ENCODE assay signal across 8 cellular contexts in the genomic region with DNA sequence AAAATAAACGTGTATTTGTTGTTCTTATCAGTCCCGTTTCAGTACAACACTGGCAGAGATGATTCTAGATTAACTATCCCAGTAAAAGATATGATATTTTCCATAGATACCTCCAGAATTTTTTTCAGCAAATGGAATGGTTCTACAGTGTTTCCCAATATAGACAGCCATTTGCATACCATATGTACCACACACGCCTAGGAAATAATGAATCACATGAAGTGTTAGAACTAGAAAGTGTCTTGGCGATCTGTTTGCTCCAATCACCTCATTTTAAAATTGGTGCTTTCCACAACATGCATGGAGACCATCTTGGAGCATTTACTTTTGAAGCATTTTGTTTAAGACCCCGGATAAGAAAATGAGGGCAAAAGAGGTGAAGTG. TPM values are rescaled to one million over a fixed set of nuclear protein-coding genes. Genes with fewer than 3 reads are reported as not detected.
DNase-seq lines count a peak whose midpoint lies in the region; ATAC-seq and TF ChIP-seq lines count a peak whose summit lies in the region.

No MANE protein-coding gene starts in this region.

- POLR2A ChIA-PET in OCI-LY7 (lab: Charles Lee) = no interaction called here

- H3K9me3 Mint-ChIP-seq in progenitor cell of endocrine pancreas (ENCODE audit: low read depth) = no peaks in the 10 kb centered on the region

- ATAC-seq in GM18867 (IDR thresholded peaks at IDR 0.05; ENCODE audit: unreplicated experiment) (no peak), GM18502 (IDR thresholded peaks at IDR 0.05; ENCODE audit: poor library complexity, unreplicated experiment) (no peak)

- no peaks in the 10 kb centered on the region for H3K36me3 Mint-ChIP-seq in progenitor cell of endocrine pancreas (ENCODE audit: insufficient read depth)

- no peaks in the 10 kb centered on the region for H3K9me3 ChIP-seq in ES-I3 (ENCODE audit: control insufficient read depth, insufficient read depth, low read length)
- H3K9me3 ChIP-seq in OCI-LY7 (ENCODE audit: low read length) = no peaks in the 10 kb centered on the region
- no peaks in the 10 kb centered on the region for H3K9me3 ChIP-seq in endocrine pancreas (ENCODE audit: control insufficient read depth, low read length)

- no peak overlapping the region for H3K27ac ChIP-seq in OCI-LY7 (ENCODE audit: low read depth, low read length, poor library complexity, severe bottlenecking)

- H3K9ac ChIP-seq in ES-I3 (ENCODE audit: low read depth, low read length) = peak overlapping the region; percentile 51; the same call in 1 of the 2 replicates
- peak overlapping the region; percentile 69 for H3K9ac ChIP-seq in endocrine pancreas (ENCODE audit: control insufficient read depth, insufficient read depth, low read length)

- DNase-seq in OCI-LY7 (ENCODE audit: low spot score) = no peak
- no peak for DNase-seq in progenitor cell of endocrine pancreas (ENCODE audit: low spot score, unreplicated experiment)
- no peak for DNase-seq in middle frontal gyrus (ENCODE audit: extremely low spot score, low spot score)
- DNase-seq in hypothalamus (lab: John Stamatoyannopoulos, UW) = no peak

- TF ChIP-seq CTCF in OCI-LY7 (conservative IDR thresholded peaks at IDR 0.05; ENCODE audit: low read length) (no peak), progenitor cell of endocrine pancreas (IDR thresholded peaks at IDR 0.05; ENCODE audit: unreplicated experiment) (no peak)

- no peaks in the 10 kb centered on the region; the same call in 1 of the 2 replicates for H3K4me1 ChIP-seq in ES-I3 (ENCODE audit: insufficient read depth, low read length)
- H3K4me1 ChIP-seq in OCI-LY7 (ENCODE audit: insufficient read depth, low read length, poor library complexity, severe bottlenecking) = peaks cover 9% of the 10 kb centered on the region
- peaks cover 20% of the 10 kb centered on the region for H3K4me1 ChIP-seq in endocrine pancreas (ENCODE audit: control insufficient read depth, insufficient read depth, low read length)

- H3K36me3 ChIP-seq in ES-I3 (ENCODE audit: insufficient read depth, low read length) (no peaks in the 10 kb centered on the region), OCI-LY7 (ENCODE audit: insufficient read depth, low read length) (no peaks in the 10 kb centered on the region), endocrine pancreas (ENCODE audit: control insufficient read depth, insufficient read depth, low read length) (no peaks in the 10 kb centered on the region)

- BruUV-seq in OCI-LY7 (replicated peaks; lab: Mats Ljungman, UMichigan) = no TSS peak

- peak overlapping the region; percentile 37; the same call in 1 of the 2 replicates for H3K4me2 ChIP-seq in OCI-LY7 (ENCODE audit: low read length)

- H3K4me3 ChIP-seq in OCI-LY7 (ENCODE audit: low read depth, low read length, poor library complexity, severe bottlenecking) (no peak overlapping the region), endocrine pancreas (ENCODE audit: control insufficient read depth, insufficient read depth, low read length) (peak overlapping the region; percentile 87)

- intact Hi-C loops in OCI-LY7 (cut with micrococcal nuclease; ENCODE audit: unreplicated experiment) = no loop called here

- no peak overlapping the region for H2AFZ ChIP-seq in OCI-LY7 (ENCODE audit: low read length)

- CTCF ChIA-PET in OCI-LY7 (lab: Charles Lee; ENCODE audit: unreplicated experiment) = no interaction called here

- H3K27ac Mint-ChIP-seq in progenitor cell of endocrine pancreas = peak overlapping the region; percentile 50

- H3K27me3 Mint-ChIP-seq in progenitor cell of endocrine pancreas = peaks cover 45% of the 10 kb centered on the region

- H4K20me1 ChIP-seq in OCI-LY7 (ENCODE audit: insufficient read depth, low read length) = no peaks in the 10 kb centered on the region

- no peaks in the 10 kb centered on the region for H3K79me2 ChIP-seq in OCI-LY7 (ENCODE audit: insufficient read depth, low read depth, low read length)

- H3K4me1 Mint-ChIP-seq in progenitor cell of endocrine pancreas (ENCODE audit: low read depth) = peaks cover 9% of the 10 kb centered on the region

- peak overlapping the region; percentile 60 for H3K4me3 Mint-ChIP-seq in progenitor cell of endocrine pancreas (ENCODE audit: low read depth)

- no peaks in the 10 kb centered on the region for H3K9me2 ChIP-seq in OCI-LY7 (ENCODE audit: insufficient read depth, low read length)

- no peaks in the 10 kb centered on the region for H3K27me3 ChIP-seq in endocrine pancreas (ENCODE audit: control insufficient read depth, insufficient read depth, low read length)

RNA-seq across cellular contexts. Expression of gene C2CD4A, which starts 2.0 kb away (rescaled TPM):
- not detected in 2 replicates for total RNA-seq in OCI-LY7 (2014; rRNA removed; shearing (Covaris generic))
- not detected in 2 replicates for total RNA-seq in OCI-LY7 (2022)
- 0.17 and 0.20 TPM in 2 replicates for total RNA-seq in progenitor cell of endocrine pancreas

RNA-seq across cellular contexts. Expression of gene VPS13C, which starts 8.5 kb away (rescaled TPM):
- total RNA-seq in OCI-LY7 (2014; rRNA removed; shearing (Covaris generic)) = 30.9 and 44.4 TPM in 2 replicates
- total RNA-seq in OCI-LY7 (2022) (60.6 and 66.8 TPM in 2 replicates), progenitor cell of endocrine pancreas (47.7 and 57.1 TPM in 2 replicates)
